Comparison of ENCODE assay signal across 23 cellular contexts in the genomic region with DNA sequence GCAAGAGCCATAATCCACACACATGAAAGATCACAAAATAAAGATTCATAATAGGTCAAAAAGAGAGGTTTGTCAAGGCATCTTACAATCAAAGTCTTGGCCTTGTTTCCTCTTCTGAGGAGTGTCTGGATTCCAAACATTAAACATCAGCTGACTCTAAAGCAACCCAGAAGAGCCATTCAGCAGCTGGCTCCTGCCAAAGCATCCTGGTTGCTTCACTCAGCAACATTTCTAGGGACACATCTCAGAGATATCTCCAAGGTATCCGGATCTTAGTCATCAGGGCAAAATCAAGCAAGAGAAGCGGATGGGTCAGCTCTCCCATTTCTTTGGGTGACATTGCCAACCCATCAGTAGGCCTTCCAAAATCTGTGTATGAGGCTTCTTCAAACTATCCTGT.
"Had no signal": no experiment of that assay in that cellular context is flagged by ENCODE, and none has a peak within 500 bp of the region (broad histone marks: within the 10 kb centered on the region; RNA-seq: fewer than 3 reads in every experiment).

No MANE protein-coding gene starts in this region.

- DNase-seq: stimulated activated CD4-positive, alpha-beta T cell treated with anti-CD3 and anti-CD28 coated beads, Interleukin-2, amount 100 ng/mL, for 48 hours; stimulated activated CD4-positive, alpha-beta T cell treated with anti-CD3 and anti-CD28 coated beads, Interleukin-4, amount 100 ng/mL, for 1 hour; stimulated activated CD4-positive, alpha-beta T cell treated with anti-CD3 and anti-CD28 coated beads, Interleukin-4, amount 100 ng/mL, for 24 hours; stimulated activated CD4-positive, alpha-beta T cell treated with anti-CD3 and anti-CD28 coated beads, Interleukin-4, amount 100 ng/mL, for 4 hours; stimulated activated CD8-positive, alpha-beta memory T cell treated with anti-CD3 and anti-CD28 coated beads, Interleukin-4, amount 100 ng/mL, for 48 hours; stimulated activated naive B cell treated with anti-CD40 and anti-IgM and Interleukin-4, amounts not matched to agents 10 μg/mL and 1 μg/mL and 100 μg/mL, for 72 hours; stimulated activated naive CD4-positive, alpha-beta T cell; stimulated activated naive CD4-positive, alpha-beta T cell treated with Interleukin-2 at 50 U/mL for 16 hours; stimulated activated naive CD8-positive, alpha-beta T cell treated with anti-CD3 and anti-CD28 coated beads, Interleukin-15, amount 100 ng/mL, for 72 hours; stimulated activated naive CD8-positive, alpha-beta T cell treated with anti-CD3 and anti-CD28 coated beads, Interleukin-15, Interleukin-2, amounts not matched to agents 100 U/mL and 50 U/mL, for 24 hours; stomach; substantia nigra; testis; thyroid gland; tibial artery; transverse colon; upper lobe of left lung; upper lobe of right lung; uterus had no signal

- H3K27me3 ChIP-seq: stomach, suprapubic skin, testis, thyroid gland, tibial artery, tibial nerve, transverse colon, upper lobe of left lung, upper lobe of right lung, uterus, vagina had no signal

- H3K4me1 ChIP-seq: stomach, suprapubic skin, testis, thyroid gland, tibial artery, tibial nerve, transverse colon, upper lobe of left lung, upper lobe of right lung, uterus, vagina had no signal

- H3K9me3 ChIP-seq: stomach, suprapubic skin, testis, thoracic aorta, thyroid gland, tibial artery, tibial nerve, transverse colon, upper lobe of left lung, upper lobe of right lung, uterus, vagina had no signal

- H3K4me3 ChIP-seq: stomach, suprapubic skin, testis, thoracic aorta, thyroid gland, tibial artery, tibial nerve, transverse colon, upper lobe of left lung, upper lobe of right lung, uterus, vagina had no signal

- H3K27ac ChIP-seq: stomach, suprapubic skin, testis, thoracic aorta, thyroid gland, tibial artery, tibial nerve, transverse colon, upper lobe of left lung, upper lobe of right lung, uterus, vagina had no signal

- H3K36me3 ChIP-seq: stomach, suprapubic skin, thoracic aorta, thyroid gland, tibial artery, tibial nerve, transverse colon, upper lobe of left lung, upper lobe of right lung, uterus, vagina had no signal
